In genomic region chr1:215143497-215143896, GRCh38 we compare ENCODE assay signal across 29 cellular contexts.
"Had no signal": no experiment of that assay in that cellular context is flagged by ENCODE, and none has a peak within 500 bp of the region (broad histone marks: within the 10 kb centered on the region; RNA-seq: fewer than 3 reads in every experiment).

No MANE protein-coding gene starts in this region.

- H3K4me1 ChIP-seq: ascending aorta, SJCRH30 had no signal

- H3K27me3 Mint-ChIP-seq: activated CD4-positive, alpha-beta T cell treated with anti-CD3 and anti-CD28 coated beads, Interleukin-2, amount 10 ng/mL, durations not matched to agents 24 days and 14 days; activated CD8-positive, alpha-beta T cell treated with anti-CD3 and anti-CD28 coated beads for 36 hours; activated naive CD8-positive, alpha-beta T cell treated with anti-CD3 and anti-CD28 coated beads, Interleukin-2, amount 10 ng/mL, durations not matched to agents 7 days and 5 days; activated T-helper 17 cell treated with anti-CD3 and anti-CD28 coated beads, Interleukin-2, amount 50 U/mL, for 72 hours had no signal

- H3K4me3 ChIP-seq: ascending aorta, cardiac muscle cell, SJCRH30, SK-N-MC had no signal

- H3K4me3 Mint-ChIP-seq: activated CD4-positive, alpha-beta T cell treated with anti-CD3 and anti-CD28 coated beads, Interleukin-2, amount 10 ng/mL, durations not matched to agents 24 days and 14 days; activated CD8-positive, alpha-beta T cell treated with anti-CD3 and anti-CD28 coated beads for 36 hours; activated naive CD8-positive, alpha-beta T cell treated with anti-CD3 and anti-CD28 coated beads, Interleukin-2, amount 10 ng/mL, durations not matched to agents 7 days and 5 days; activated T-cell treated with anti-CD3 and anti-CD28 coated beads, Interleukin-2, amount 50 U/mL, for 72 hours; activated T-helper 17 cell treated with anti-CD3 and anti-CD28 coated beads, Interleukin-2, amount 50 U/mL, for 72 hours had no signal

- H3K27ac Mint-ChIP-seq: activated CD4-positive, alpha-beta T cell treated with anti-CD3 and anti-CD28 coated beads, Interleukin-2, amount 10 ng/mL, durations not matched to agents 24 days and 14 days; activated CD8-positive, alpha-beta T cell treated with anti-CD3 and anti-CD28 coated beads for 36 hours; activated naive CD8-positive, alpha-beta T cell treated with anti-CD3 and anti-CD28 coated beads, Interleukin-2, amount 10 ng/mL, durations not matched to agents 7 days and 5 days; activated T-cell treated with anti-CD3 and anti-CD28 coated beads, Interleukin-2, amount 50 U/mL, for 72 hours; activated T-helper 17 cell treated with anti-CD3 and anti-CD28 coated beads, Interleukin-2, amount 50 U/mL, for 72 hours had no signal

- H3K36me3 ChIP-seq: ascending aorta, cardiac muscle cell, SJCRH30, WERI-Rb-1 had no signal

- H3K9me3 ChIP-seq: ascending aorta, SJCRH30 had no signal

- DNase-seq: activated CD4-positive, alpha-beta T cell treated with anti-CD3 and anti-CD28 coated beads, Interleukin-2, amount 10 ng/mL, durations not matched to agents 24 days and 14 days; activated CD4-positive, alpha-beta T cell treated with anti-CD3 and anti-CD28 coated beads, Interleukin-2, amount 50 U/mL, for 4 hours; activated CD8-positive, alpha-beta T cell treated with anti-CD3 and anti-CD28 coated beads for 36 hours; activated effector memory CD4-positive, alpha-beta T cell treated with anti-CD3 and anti-CD28 coated beads, Interleukin-2, amount 50 U/mL, for 16 hours; activated naive CD4-positive, alpha-beta T cell; activated naive CD4-positive, alpha-beta T cell treated with anti-CD3 and anti-CD28 coated beads, Interleukin-2, amount 50 U/mL, for 16 hours; activated naive CD8-positive, alpha-beta T cell treated with anti-CD3 and anti-CD28 coated beads, Interleukin-2, amount 10 ng/mL, durations not matched to agents 7 days and 5 days; activated T-cell treated with anti-CD3 and anti-CD28 coated beads, Interleukin-2, amount 50 U/mL, for 1 hour; activated T-cell treated with anti-CD3 and anti-CD28 coated beads, Interleukin-2, amount 50 U/mL, for 72 hours; amygdala; Kasumi-1; KG1; MM.1S; NCI-H1092; NCI-H1436 treated with DMSO at 0.1 percent for 48 hours; NCI-H1694 treated with DMSO at 0.1 percent for 48 hours; NCI-H2029; NCI-H345; NCI-H524 treated with DMSO at 0.1 percent for 48 hours; NK-92 treated with Interleukin-12 subunit alpha and Interleukin-12 subunit beta, amount 100 ng/mL, for 24 hours; SHP77; SJCRH30; T1000; WERI-Rb-1 had no signal

- H3K27me3 ChIP-seq: ascending aorta, cardiac muscle cell, SJCRH30 had no signal

- H3K36me3 Mint-ChIP-seq: activated naive CD8-positive, alpha-beta T cell treated with anti-CD3 and anti-CD28 coated beads, Interleukin-2, amount 10 ng/mL, durations not matched to agents 7 days and 5 days had no signal

- H3K4me1 Mint-ChIP-seq: activated CD4-positive, alpha-beta T cell treated with anti-CD3 and anti-CD28 coated beads, Interleukin-2, amount 10 ng/mL, durations not matched to agents 24 days and 14 days; activated naive CD8-positive, alpha-beta T cell treated with anti-CD3 and anti-CD28 coated beads, Interleukin-2, amount 10 ng/mL, durations not matched to agents 7 days and 5 days; activated T-helper 17 cell treated with anti-CD3 and anti-CD28 coated beads, Interleukin-2, amount 50 U/mL, for 72 hours had no signal

- ATAC-seq: activated CD8-positive, alpha-beta T cell treated with anti-CD3 and anti-CD28 coated beads for 36 hours; activated T-cell treated with anti-CD3 and anti-CD28 coated beads, Interleukin-2, amount 50 U/mL, for 72 hours; activated T-helper 17 cell treated with anti-CD3 and anti-CD28 coated beads, Interleukin-2, amount 50 U/mL, for 72 hours; Panc1 had no signal

- H3K27ac ChIP-seq: ascending aorta, cardiac muscle cell, SJCRH30, SK-N-MC, WERI-Rb-1 had no signal
